12 cellular contexts compared by ENCODE assay signal in genomic region chr7:69781412-69781846, GRCh38.
DNase-seq lines count a peak whose midpoint lies in the region; ATAC-seq and TF ChIP-seq lines count a peak whose summit lies in the region.
"Had no signal": no experiment of that assay in that cellular context is flagged by ENCODE, and none has a peak within 500 bp of the region (broad histone marks: within the 10 kb centered on the region; RNA-seq: fewer than 3 reads in every experiment).

No MANE protein-coding gene starts in this region.

- H3K4me3 ChIP-seq in adipocyte (ENCODE audit: low read length), result peak overlapping the region; percentile 36
- no peak overlapping the region for H3K4me3 ChIP-seq in hepatocyte
- H3K4me3 ChIP-seq in tibial nerve, result peak overlapping the region in 1 of 4 donors; percentile 13
- H3K4me3 ChIP-seq in Peyer's patch, result no peak overlapping the region

- no peaks in the 10 kb centered on the region for H3K27me3 ChIP-seq in adipocyte (replicated peaks; ENCODE audit: control insufficient read depth, insufficient read depth, low read length)
- H3K27me3 ChIP-seq in hepatocyte, result no peaks in the 10 kb centered on the region
- H3K27me3 ChIP-seq in tibial nerve, result no peaks in the 10 kb centered on the region
- no peaks in the 10 kb centered on the region for H3K27me3 ChIP-seq in Peyer's patch

- no peaks in the 10 kb centered on the region for H3K9me2 ChIP-seq in hepatocyte (replicated peaks; ENCODE audit: insufficient read depth)

- H3K4me2 ChIP-seq in hepatocyte, result peak overlapping the region; percentile 38

- H2AFZ ChIP-seq in hepatocyte, result no peak overlapping the region

- no peak for ATAC-seq in activated CD4-positive, CD25-positive, alpha-beta regulatory T cell treated with anti-CD3 and anti-CD28 coated beads, Interleukin-2, amount 50 U/mL, for 24 hours

- H3K9ac ChIP-seq in adipocyte (ENCODE audit: low read length), result no peak overlapping the region

- H3K36me3 ChIP-seq in adipocyte (ENCODE audit: control insufficient read depth, insufficient read depth, low read length, severe bottlenecking) (no peaks in the 10 kb centered on the region), hepatocyte (replicated peaks; ENCODE audit: insufficient read depth, low read depth) (no peaks in the 10 kb centered on the region), tibial nerve (no peaks in the 10 kb centered on the region), Peyer's patch (no peaks in the 10 kb centered on the region)

- TF ChIP-seq CTCF in hepatocyte (IDR thresholded peaks at IDR 0.05; ENCODE audit: poor library complexity) (no peak), tibial nerve (IDR thresholded peaks at IDR 0.05) (no peak), Peyer's patch (IDR thresholded peaks at IDR 0.05) (no peak)

- H3K4me1 ChIP-seq in adipocyte (ENCODE audit: control insufficient read depth, insufficient read depth, low read length), result peaks cover 49% of the 10 kb centered on the region
- peaks cover 7% of the 10 kb centered on the region for H3K4me1 ChIP-seq in hepatocyte (ENCODE audit: insufficient read depth)
- H3K4me1 ChIP-seq in tibial nerve, result peaks cover 0 to 47% (median 21%) of the 10 kb centered on the region in 4 donors
- no peaks in the 10 kb centered on the region for H3K4me1 ChIP-seq in Peyer's patch

- H3K9me3 ChIP-seq in adipocyte (ENCODE audit: control insufficient read depth, low read length) (no peaks in the 10 kb centered on the region), hepatocyte (ENCODE audit: low read depth) (no peaks in the 10 kb centered on the region), tibial nerve (no peaks in the 10 kb centered on the region), Peyer's patch (no peaks in the 10 kb centered on the region)

- H4K20me1 ChIP-seq in hepatocyte (ENCODE audit: insufficient read depth, poor library complexity, severe bottlenecking), result peaks cover 16% of the 10 kb centered on the region

- no peak overlapping the region for H3K27ac ChIP-seq in hepatocyte
- H3K27ac ChIP-seq in tibial nerve, result peak overlapping the region in 3 of 4 donors; percentile 6 to 60 (median 54)
- peak overlapping the region in 1 of 4 donors; percentile 7 for H3K27ac ChIP-seq in Peyer's patch

- 31% methylated on average over 3 of the region's 3 CpGs for WGBS in hepatocyte (ENCODE audit: low lambda C conversion rate, missing lambda C conversion rate)
- 19 to 24% methylated on average over 3 of the region's 3 CpGs for WGBS in tibial nerve, 2 donors

- DNase-seq in NCI-H2081 (lab: John Stamatoyannopoulos, UW), result peak; percentile 14 to 52
- DNase-seq in NCI-H2081 treated with DMSO at 0.1 percent for 48 hours (lab: John Stamatoyannopoulos, UW), result no peak
- peak; percentile 29 for DNase-seq in adipocyte (ENCODE audit: low read depth)
- peak; percentile 32 for DNase-seq in hepatocyte (ENCODE audit: low spot score)
- DNase-seq in tibial nerve (ENCODE audit: low spot score in 2 of 2), result no peak
- no peak for DNase-seq in Peyer's patch
- DNase-seq in SKM-1 (lab: John Stamatoyannopoulos, UW; ENCODE audit: unreplicated experiment), result no peak
- DNase-seq: erythroblast; Karpas-422; kidney; stimulated activated CD4-positive, alpha-beta T cell treated with anti-CD3 and anti-CD28 coated beads, Interleukin-4, amount 100 ng/mL, for 4 hours had no signal

- H3K79me2 ChIP-seq in hepatocyte, result peaks cover 38% of the 10 kb centered on the region

- peak in 1 of 2 donors; percentile 29 for TF ChIP-seq EP300 in tibial nerve (IDR thresholded peaks at IDR 0.05)

- TF ChIP-seq POLR2A in tibial nerve (IDR thresholded peaks at IDR 0.05) (no peak), Peyer's patch (IDR thresholded peaks at IDR 0.05) (no peak)

Comparison
In these comparisons a context has a peak if more than half of its experiments do, and no peak if none do; other contexts are left out.
1. DNase-seq: peak in NCI-H2081 (2 of 2), adipocyte (single experiment) and hepatocyte (single experiment); none in NCI-H2081 treated with DMSO at 0.1 percent for 48 hours (single experiment), tibial nerve (0 of 2), Peyer's patch (0 of 3) and SKM-1 (single experiment).